Comparison of ENCODE assay signal across 8 cellular contexts in the genomic region with DNA sequence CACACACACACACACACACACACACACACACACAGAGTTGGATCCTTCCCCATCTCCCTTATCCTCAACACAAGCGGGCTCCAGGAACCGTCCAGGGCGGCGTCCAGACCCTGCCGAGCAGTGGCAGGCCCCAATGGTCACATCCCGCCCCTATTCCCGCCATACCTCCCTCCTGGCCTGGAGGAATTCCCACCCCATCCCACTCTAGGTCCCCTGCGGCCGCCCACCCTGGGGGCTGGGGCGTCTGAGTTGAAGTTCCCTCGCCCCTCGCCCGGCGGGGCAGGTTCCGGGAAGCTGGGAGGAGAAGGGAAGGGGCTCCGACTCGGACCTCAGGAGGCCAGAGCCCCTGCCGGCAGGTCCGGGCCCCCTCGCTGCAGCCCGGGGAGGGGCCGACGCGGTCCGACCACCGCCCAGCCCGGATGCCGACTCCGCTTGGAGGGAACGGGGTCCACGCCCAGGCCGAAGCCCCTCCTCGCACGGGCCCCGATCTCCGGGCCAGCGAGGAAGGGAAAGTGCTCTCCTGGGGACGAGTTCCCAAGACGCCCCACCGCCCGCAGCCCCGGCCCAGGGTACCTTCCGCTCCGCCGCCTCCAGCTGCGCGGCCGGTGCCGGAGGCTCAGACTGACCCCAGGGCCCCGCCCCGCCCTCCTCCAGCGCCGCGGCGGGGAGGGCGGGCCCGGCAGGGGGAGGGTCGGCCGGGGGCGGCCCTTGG. TPM values are rescaled to one million over a fixed set of nuclear protein-coding genes. Genes with fewer than 3 reads are reported as not detected.
DNase-seq lines count a peak whose midpoint lies in the region; ATAC-seq and TF ChIP-seq lines count a peak whose summit lies in the region.

A gene (minus strand): TSS at position 623 of the 712 bp plus-strand sequence. CDS start 3,328 bp downstream, outside the sequence.

- peak within 1 kb of the TSS; percentile 78 for H2AFZ ChIP-seq in ACC112 (ENCODE audit: low read length, unreplicated experiment)

- H3K4me1 Mint-ChIP-seq in activated T-helper 1 cell treated with anti-CD3 and anti-CD28 coated beads, Interleukin-12 subunit alpha, Interleukin-12 subunit beta, Interleukin-2, Interleukin-4 antibody, amounts not matched to agents 30 ng/mL and 10 ng/mL and 1 ng/mL, durations not matched to agents 14 hours and 24 hours and 36 hours (ENCODE audit: low read depth): peaks cover 60% of the 10 kb centered on the region
- peaks cover 55% of the 10 kb centered on the region for H3K4me1 Mint-ChIP-seq in neural crest cell

- peak; percentile 83 for DNase-seq in GM12865 (ENCODE audit: low read depth)
- peak; percentile 73 for DNase-seq in NCI-H1105 treated with DMSO at 0.1 percent for 48 hours (lab: John Stamatoyannopoulos, UW)
- DNase-seq in activated T-helper 1 cell treated with anti-CD3 and anti-CD28 coated beads, Interleukin-12 subunit alpha, Interleukin-12 subunit beta, Interleukin-2, Interleukin-4 antibody, amounts not matched to agents 30 ng/mL and 10 ng/mL and 1 ng/mL, durations not matched to agents 14 hours and 24 hours and 36 hours (ENCODE audit: low spot score): peak; percentile 48
- DNase-seq in foreskin fibroblast: peak; percentile 60 to 87
- DNase-seq in neural crest cell (ENCODE audit: low read depth, low spot score): peak; percentile 59
- DNase-seq in dedifferentiated amniotic fluid mesenchymal stem cell (ENCODE audit: extremely low spot score): no peak

- H3K79me2 ChIP-seq in ACC112 (ENCODE audit: control insufficient read depth, insufficient read depth, low read length, unreplicated experiment): peaks cover 46% of the 10 kb centered on the region

- H3K27ac Mint-ChIP-seq in activated T-helper 1 cell treated with anti-CD3 and anti-CD28 coated beads, Interleukin-12 subunit alpha, Interleukin-12 subunit beta, Interleukin-2, Interleukin-4 antibody, amounts not matched to agents 30 ng/mL and 10 ng/mL and 1 ng/mL, durations not matched to agents 14 hours and 24 hours and 36 hours: peak within 1 kb of the TSS; percentile 91
- no peak within 1 kb of the TSS for H3K27ac Mint-ChIP-seq in neural crest cell (ENCODE audit: unreplicated experiment)

- ATAC-seq in HG02571 (IDR thresholded peaks at IDR 0.05; ENCODE audit: unreplicated experiment): peak; percentile 58

- H3K27me3 ChIP-seq in ACC112 (ENCODE audit: insufficient read depth, low read length): no peaks in the 10 kb centered on the region

- no peaks in the 10 kb centered on the region for H3K36me3 ChIP-seq in ACC112 (ENCODE audit: insufficient read depth, low read length)

- H3K4me3 ChIP-seq in ACC112 (ENCODE audit: low read depth, low read length) (peak within 1 kb of the TSS; percentile 91), GM12865 (ENCODE audit: low read depth, low read length) (peak within 1 kb of the TSS; percentile 92), foreskin fibroblast (ENCODE audit: low read depth in 1 of 2, low read length in 2 of 2) (peak within 1 kb of the TSS; percentile 87 to 94)

- peaks cover 10% of the 10 kb centered on the region for H3K27me3 Mint-ChIP-seq in activated T-helper 1 cell treated with anti-CD3 and anti-CD28 coated beads, Interleukin-12 subunit alpha, Interleukin-12 subunit beta, Interleukin-2, Interleukin-4 antibody, amounts not matched to agents 30 ng/mL and 10 ng/mL and 1 ng/mL, durations not matched to agents 14 hours and 24 hours and 36 hours (ENCODE audit: insufficient read depth)
- H3K27me3 Mint-ChIP-seq in neural crest cell (ENCODE audit: low read depth): peaks cover 25% of the 10 kb centered on the region

- H3K27ac ChIP-seq in ACC112 (ENCODE audit: low read depth, low read length): peak within 1 kb of the TSS; percentile 84

- intact Hi-C loops in activated T-helper 1 cell treated with anti-CD3 and anti-CD28 coated beads, Interleukin-12 subunit alpha, Interleukin-12 subunit beta, Interleukin-2, Interleukin-4 antibody, amounts not matched to agents 30 ng/mL and 10 ng/mL and 1 ng/mL, durations not matched to agents 14 hours and 24 hours and 36 hours (cut with micrococcal nuclease): loop anchor here (1.0 to 10.0 kb wide), 6 partner anchors 9 to 1228 kb away; a partner anchor contains a TSS

- no peak for TF ChIP-seq CTCF in GM12865 (IDR thresholded peaks at IDR 0.05; ENCODE audit: insufficient read depth, low read depth, low read length, missing control alignments)
- no peak for TF ChIP-seq CTCF in foreskin fibroblast (IDR thresholded peaks at IDR 0.05; ENCODE audit: low read depth, low read length)
- TF ChIP-seq CTCF in neural crest cell (conservative IDR thresholded peaks at IDR 0.05): no peak

- peaks cover 32% of the 10 kb centered on the region for H3K4me1 ChIP-seq in ACC112 (ENCODE audit: control insufficient read depth, insufficient read depth, low read length, unreplicated experiment)

- peaks cover 14% of the 10 kb centered on the region for H3K36me3 Mint-ChIP-seq in activated T-helper 1 cell treated with anti-CD3 and anti-CD28 coated beads, Interleukin-12 subunit alpha, Interleukin-12 subunit beta, Interleukin-2, Interleukin-4 antibody, amounts not matched to agents 30 ng/mL and 10 ng/mL and 1 ng/mL, durations not matched to agents 14 hours and 24 hours and 36 hours (ENCODE audit: low read depth)
- no peaks in the 10 kb centered on the region for H3K36me3 Mint-ChIP-seq in neural crest cell (ENCODE audit: low read depth)

- no peaks in the 10 kb centered on the region for H3K9me3 Mint-ChIP-seq in activated T-helper 1 cell treated with anti-CD3 and anti-CD28 coated beads, Interleukin-12 subunit alpha, Interleukin-12 subunit beta, Interleukin-2, Interleukin-4 antibody, amounts not matched to agents 30 ng/mL and 10 ng/mL and 1 ng/mL, durations not matched to agents 14 hours and 24 hours and 36 hours
- no peaks in the 10 kb centered on the region for H3K9me3 Mint-ChIP-seq in neural crest cell

- H3K4me3 Mint-ChIP-seq in activated T-helper 1 cell treated with anti-CD3 and anti-CD28 coated beads, Interleukin-12 subunit alpha, Interleukin-12 subunit beta, Interleukin-2, Interleukin-4 antibody, amounts not matched to agents 30 ng/mL and 10 ng/mL and 1 ng/mL, durations not matched to agents 14 hours and 24 hours and 36 hours: peak within 1 kb of the TSS; percentile 84
- peak within 1 kb of the TSS; percentile 94 for H3K4me3 Mint-ChIP-seq in neural crest cell

RNA-seq across cellular contexts. Expression of the gene that starts here (rescaled TPM):
- total RNA-seq in activated T-helper 1 cell treated with anti-CD3 and anti-CD28 coated beads, Interleukin-12 subunit alpha, Interleukin-12 subunit beta, Interleukin-2, Interleukin-4 antibody, amounts not matched to agents 30 ng/mL and 10 ng/mL and 1 ng/mL, durations not matched to agents 14 hours and 24 hours and 36 hours: 50.4 and 63.4 TPM in 2 replicates
- total RNA-seq in neural crest cell: 114 and 125 TPM in 2 replicates
